ENCODE assay signal across 8 cellular contexts in the genomic region with DNA sequence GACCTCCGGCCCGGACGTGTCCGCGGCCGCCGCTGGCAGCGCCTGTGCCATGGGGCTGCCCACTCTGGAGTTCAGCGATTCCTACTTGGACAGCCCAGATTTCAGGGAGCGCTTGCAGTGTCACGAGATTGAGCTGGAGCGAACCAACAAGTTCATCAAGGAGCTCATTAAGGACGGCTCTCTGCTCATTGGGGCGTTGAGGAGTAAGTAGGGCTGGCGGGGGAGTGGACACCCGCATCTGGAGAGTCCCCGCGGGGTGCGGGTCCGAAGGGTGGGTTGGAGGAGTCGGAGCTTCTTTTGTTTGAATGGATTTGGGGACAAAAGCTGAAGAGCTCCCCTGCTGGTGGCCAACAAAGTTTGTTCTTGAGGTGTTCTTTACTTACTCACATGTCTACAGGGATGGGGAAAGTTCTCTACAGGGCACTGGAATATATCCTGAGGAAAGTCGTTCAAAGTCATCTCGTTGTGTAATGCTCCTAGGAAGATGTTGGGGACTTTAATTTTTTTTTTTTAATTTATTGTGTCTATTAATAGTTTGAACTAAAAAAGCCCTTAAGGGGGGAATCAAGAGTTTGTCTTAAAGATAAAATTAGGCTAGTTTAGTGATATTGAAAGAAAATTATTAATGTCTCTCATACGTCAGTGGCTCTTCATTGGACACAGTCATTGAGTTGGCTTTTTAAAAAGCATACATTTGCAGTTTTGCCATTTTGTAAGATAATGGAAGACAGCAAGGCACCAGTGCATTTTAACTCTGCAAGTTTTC. TPM values are rescaled to one million over a fixed set of nuclear protein-coding genes. Genes with fewer than 3 reads are reported as not detected.
DNase-seq lines count a peak whose midpoint lies in the region; ATAC-seq and TF ChIP-seq lines count a peak whose summit lies in the region.

No MANE protein-coding gene starts in this region.

- H3K4me1 Mint-ChIP-seq in IgD-negative memory B cell = peaks cover 28 to 46% (median 30%) of the 10 kb centered on the region in 3 donors
- peaks cover 5% of the 10 kb centered on the region for H3K4me1 Mint-ChIP-seq in T-helper 17 cell
- H3K4me1 Mint-ChIP-seq in endodermal cell = peaks cover 40% of the 10 kb centered on the region

- TF ChIP-seq CTCF in endodermal cell (conservative IDR thresholded peaks at IDR 0.05) (peak; percentile 86), thoracic aorta (IDR thresholded peaks at IDR 0.05) (peak; percentile 64)

- H3K27ac ChIP-seq in endodermal cell (ENCODE audit: low read depth, low read length) (peak overlapping the region; percentile 70), thoracic aorta (peak overlapping the region; percentile 71 to 75)

- H3K27me3 Mint-ChIP-seq in IgD-negative memory B cell = no peaks in the 10 kb centered on the region
- peaks cover 14% of the 10 kb centered on the region for H3K27me3 Mint-ChIP-seq in T-helper 17 cell
- no peaks in the 10 kb centered on the region for H3K27me3 Mint-ChIP-seq in endodermal cell (ENCODE audit: insufficient read depth)

- peak; percentile 29 to 66 for DNase-seq in NCI-H526 (lab: John Stamatoyannopoulos, UW)
- no peak for DNase-seq in NCI-H526 treated with DMSO at 0.1 percent for 48 hours (lab: John Stamatoyannopoulos, UW)
- no peak for DNase-seq in T-helper 17 cell
- DNase-seq in endodermal cell = peak; percentile 89
- DNase-seq in medulla oblongata (ENCODE audit: extremely low spot score) = peak; percentile 79
- DNase-seq in thoracic aorta (ENCODE audit: low spot score) = no peak

- 0 to 1% methylated on average over 8 to 24 of the region's 24 CpGs for WGBS in endodermal cell (ENCODE audit: insufficient coverage in 1 of 2, insufficient read length in 1 of 2), 2 experiments

- H3K4me3 Mint-ChIP-seq in IgD-negative memory B cell (peak overlapping the region; percentile 94 to 98 (median 96)), T-helper 17 cell (peak overlapping the region; percentile 78), endodermal cell (peak overlapping the region; percentile 99)

- no peaks in the 10 kb centered on the region for H3K9me3 ChIP-seq in T-helper 17 cell (ENCODE audit: control insufficient read depth, low read length, poor library complexity, severe bottlenecking)
- H3K9me3 ChIP-seq in endodermal cell (ENCODE audit: control insufficient read depth, low read length) = no peaks in the 10 kb centered on the region
- H3K9me3 ChIP-seq in thoracic aorta = no peaks in the 10 kb centered on the region

- H3K9me3 Mint-ChIP-seq in IgD-negative memory B cell = no peaks in the 10 kb centered on the region
- H3K9me3 Mint-ChIP-seq in endodermal cell = no peaks in the 10 kb centered on the region

- ATAC-seq in GM21825 (IDR thresholded peaks at IDR 0.05; ENCODE audit: unreplicated experiment) = peak; percentile 61
- no peak for ATAC-seq in T-helper 17 cell
- ATAC-seq in thoracic aorta (ENCODE audit: insufficient number of reproducible peaks, low FRiP score, low read depth) = peak; percentile 71

- H3K36me3 Mint-ChIP-seq in IgD-negative memory B cell (no peaks in the 10 kb centered on the region), T-helper 17 cell (ENCODE audit: low read depth) (no peaks in the 10 kb centered on the region), endodermal cell (ENCODE audit: low read depth) (peaks cover 28% of the 10 kb centered on the region)

- H3K36me3 ChIP-seq in endodermal cell (ENCODE audit: control insufficient read depth, insufficient read depth, low read length) (peaks cover 33% of the 10 kb centered on the region), thoracic aorta (no peaks in the 10 kb centered on the region)

- peak overlapping the region; percentile 99 for H3K4me3 ChIP-seq in endodermal cell (ENCODE audit: low read length)
- peak overlapping the region; percentile 93 for H3K4me3 ChIP-seq in thoracic aorta

- H3K27me3 ChIP-seq in endodermal cell (ENCODE audit: control insufficient read depth, insufficient read depth, low read length, poor library complexity, severe bottlenecking) = no peaks in the 10 kb centered on the region
- H3K27me3 ChIP-seq in thoracic aorta (replicated peaks; ENCODE audit: insufficient read depth) = no peaks in the 10 kb centered on the region

- H3K4me1 ChIP-seq in endodermal cell (ENCODE audit: control insufficient read depth, insufficient read depth, low read length) (peaks cover 7% of the 10 kb centered on the region), thoracic aorta (ENCODE audit: control insufficient read depth in 1 of 2, low read depth in 2 of 2) (peaks cover 5 to 16% of the 10 kb centered on the region in 2 donors)

- peak overlapping the region; percentile 23 to 85 (median 40) for H3K27ac Mint-ChIP-seq in IgD-negative memory B cell
- no peak overlapping the region for H3K27ac Mint-ChIP-seq in T-helper 17 cell
- H3K27ac Mint-ChIP-seq in endodermal cell = peak overlapping the region; percentile 97

- H3K9ac ChIP-seq in endodermal cell (ENCODE audit: extremely low read depth, low read length, poor library complexity, severe bottlenecking) = peak overlapping the region; percentile 81

RNA-seq across cellular contexts. Expression of gene ARHGAP42, which starts 0.7 kb away (rescaled TPM):
- 0.75 TPM for polyA plus RNA-seq in IgD-negative memory B cell
- total RNA-seq in T-helper 17 cell = under 1 TPM; 0.12 to 0.31 TPM
- total RNA-seq in endodermal cell = 100 to 1,000 TPM; 164 to 176 TPM
- polyA plus RNA-seq in endodermal cell (2013, experiment 1 of 2) = 25.5 TPM
- polyA plus RNA-seq in endodermal cell (2013, experiment 2 of 2) = 31.0 TPM
- 10 to 100 TPM in 1 of 2 donors, 1 to 10 TPM in 1; 5.6 to 13.8 TPM for total RNA-seq in thoracic aorta

Comparison
In these comparisons a context has a peak if more than half of its experiments do, and no peak if none do; other contexts are left out.
1. DNase-seq: peak in NCI-H526 (2 of 2), endodermal cell (single experiment) and medulla oblongata (single experiment); none in NCI-H526 treated with DMSO at 0.1 percent for 48 hours (single experiment), T-helper 17 cell (0 of 3) and thoracic aorta (single experiment).
2. RNA of gene ARHGAP42, which starts 0.7 kb away (total RNA-seq): 164 to 176 TPM in endodermal cell; 5.6 to 13.8 TPM in thoracic aorta and 0.12 to 0.31 TPM in T-helper 17 cell; every median in the first group is over 10 times any median in the second.
3. Peak in every context shown above with its lines, with median percentiles within 50 percentile points of each other: H3K4me3 Mint-ChIP-seq.